8 cellular contexts compared by ENCODE assay signal in genomic region chr15:40308844-40309189, GRCh38. TPM values are rescaled to one million over a fixed set of nuclear protein-coding genes. Genes with fewer than 3 reads are reported as not detected.
A peak's percentile ranks its signal among the peaks of the same experiment; 100 is the strongest.
DNase-seq lines count a peak whose midpoint lies in the region; ATAC-seq and TF ChIP-seq lines count a peak whose summit lies in the region.

No MANE protein-coding gene starts in this region.

- H3K36me3 Mint-ChIP-seq in activated T-cell treated with anti-CD3 and anti-CD28 coated beads, Interleukin-2, amount 50 U/mL, for 24 hours (ENCODE audit: low read depth), result peaks cover 27% of the 10 kb centered on the region

- H3K27ac Mint-ChIP-seq in activated T-cell treated with anti-CD3 and anti-CD28 coated beads, Interleukin-2, amount 50 U/mL, for 24 hours, result peak overlapping the region; percentile 96

- 70 to 74% (median 73%) methylated on average over 4 to 7 of the region's 7 CpGs for WGBS in heart left ventricle, 4 donors

- no peak for TF ChIP-seq POLR2A in heart left ventricle (IDR thresholded peaks at IDR 0.05)

- H3K27me3 ChIP-seq in heart left ventricle, result peaks cover 0 to 6% (median 0%) of the 10 kb centered on the region in 9 donors
- no peaks in the 10 kb centered on the region for H3K27me3 ChIP-seq in thoracic aorta (replicated peaks; ENCODE audit: insufficient read depth)

- H3K4me1 Mint-ChIP-seq in activated T-cell treated with anti-CD3 and anti-CD28 coated beads, Interleukin-2, amount 50 U/mL, for 24 hours (ENCODE audit: low read depth), result peaks cover 52% of the 10 kb centered on the region

- H3K27ac ChIP-seq in SK-N-MC, result peak overlapping the region; percentile 83
- H3K27ac ChIP-seq in heart left ventricle, result peak overlapping the region in 4 of 12 donors; percentile 54 to 95 (median 66)
- no peak overlapping the region for H3K27ac ChIP-seq in thoracic aorta

- H3K27me3 Mint-ChIP-seq in activated T-cell treated with anti-CD3 and anti-CD28 coated beads, Interleukin-2, amount 50 U/mL, for 24 hours, result no peaks in the 10 kb centered on the region

- peak overlapping the region; percentile 96 for H3K4me3 Mint-ChIP-seq in activated T-cell treated with anti-CD3 and anti-CD28 coated beads, Interleukin-2, amount 50 U/mL, for 24 hours

- H3K4me3 ChIP-seq in SK-N-MC (peak overlapping the region; percentile 81), heart left ventricle (peak overlapping the region in 5 of 12 donors; percentile 2 to 65 (median 36)), thoracic aorta (peak overlapping the region; percentile 62)

- no peak for TF ChIP-seq CTCF in heart left ventricle (IDR thresholded peaks at IDR 0.05)
- TF ChIP-seq CTCF in thoracic aorta (IDR thresholded peaks at IDR 0.05), result no peak

- no peak for DNase-seq in activated T-cell treated with anti-CD3 and anti-CD28 coated beads, Interleukin-2, amount 50 U/mL, for 24 hours
- DNase-seq in activated T-cell treated with anti-CD3 and anti-CD28 coated beads for 4 hours, result no peak
- DNase-seq in SK-N-MC (ENCODE audit: low read depth, low spot score), result no peak
- DNase-seq in heart left ventricle, result peak in 3 of 5 donors; percentile 35 to 72 (median 55)
- no peak for DNase-seq in thoracic aorta (ENCODE audit: low spot score)
- DNase-seq in SK-N-DZ (ENCODE audit: low spot score), result no peak
- no peak for DNase-seq in NCI-H1105 treated with DMSO at 0.1 percent for 48 hours (lab: John Stamatoyannopoulos, UW)
- DNase-seq in NAMALWA (ENCODE audit: low spot score), result no peak

- peaks cover 0 to 31% (median 2%) of the 10 kb centered on the region in 12 donors for H3K4me1 ChIP-seq in heart left ventricle
- H3K4me1 ChIP-seq in thoracic aorta (ENCODE audit: control insufficient read depth in 1 of 2, low read depth in 2 of 2), result peaks cover 0 to 2% of the 10 kb centered on the region in 2 donors

- H3K9me3 Mint-ChIP-seq in activated T-cell treated with anti-CD3 and anti-CD28 coated beads, Interleukin-2, amount 50 U/mL, for 24 hours, result no peaks in the 10 kb centered on the region

- intact Hi-C loops in heart left ventricle (cut with DNase I), result loop anchor here in 2 of 10 donors (1.0 to 2.0 kb wide), 2 partner anchors 30 kb away; no protein-coding TSS in a partner anchor

- peak in 3 of 4 donors; percentile 39 to 56 (median 44) for ATAC-seq in heart left ventricle
- no peak for ATAC-seq in thoracic aorta (ENCODE audit: insufficient number of reproducible peaks, low FRiP score, low read depth)

- no peak overlapping the region for H3K9ac ChIP-seq in SK-N-MC (ENCODE audit: insufficient read length)

- H3K36me3 ChIP-seq in SK-N-MC (ENCODE audit: insufficient read depth, low read length), result peaks cover 4% of the 10 kb centered on the region; the same call in 1 of the 2 replicates
- peaks cover 0 to 2% (median 0%) of the 10 kb centered on the region in 9 donors for H3K36me3 ChIP-seq in heart left ventricle
- H3K36me3 ChIP-seq in thoracic aorta, result no peaks in the 10 kb centered on the region

- H3K9me3 ChIP-seq in SK-N-MC (ENCODE audit: low read depth, low read length), result no peaks in the 10 kb centered on the region
- no peaks in the 10 kb centered on the region for H3K9me3 ChIP-seq in heart left ventricle
- no peaks in the 10 kb centered on the region for H3K9me3 ChIP-seq in thoracic aorta

RNA-seq across cellular contexts. Expression of gene PLCB2, which starts 1.1 kb away (rescaled TPM):
- total RNA-seq in heart left ventricle, result 10 to 100 TPM in 2 of 9 donors, 1 to 10 TPM in 7; 1.6 to 46.2 (median 4.8) TPM
- polyA plus RNA-seq in heart left ventricle, result 1 to 10 TPM; 3.5 to 7.7 TPM
- 10 to 100 TPM; 17.7 to 32.4 TPM for total RNA-seq in thoracic aorta
- polyA plus RNA-seq in SK-N-DZ (2014; cell fraction: cytosol; rRNA removed), result 12.5 and 12.6 TPM in 2 replicates
- 71.1 and 88.9 TPM in 2 replicates for polyA plus RNA-seq in SK-N-DZ (2014; cell fraction: nucleus; rRNA removed)

RNA-seq across cellular contexts. Expression of gene INAFM2, which starts 14.7 kb away (rescaled TPM):
- total RNA-seq in heart left ventricle (10 to 100 TPM; 28.6 to 92.7 (median 40.1) TPM), thoracic aorta (10 to 100 TPM; 63.8 to 79.2 TPM)
- polyA plus RNA-seq in heart left ventricle, result 10 to 100 TPM; 27.9 to 34.8 TPM
- polyA plus RNA-seq in SK-N-DZ (2014; cell fraction: cytosol; rRNA removed), result 13.1 and 14.5 TPM in 2 replicates
- 9.4 and 9.9 TPM in 2 replicates for polyA plus RNA-seq in SK-N-DZ (2014; cell fraction: nucleus; rRNA removed)

RNA-seq across cellular contexts. Expression of gene ANKRD63, which starts 26.0 kb away (rescaled TPM):
- total RNA-seq in heart left ventricle (under 1 TPM in 5 of 9 donors, not detected in 4; 0.27 to 0.57 (median 0.45) TPM), thoracic aorta (not detected)
- polyA plus RNA-seq in heart left ventricle, result not detected
- polyA plus RNA-seq in SK-N-DZ (2014; cell fraction: cytosol; rRNA removed), result not detected in 2 replicates
- 2.1 TPM in 1 of 2 replicates, not detected in the other for polyA plus RNA-seq in SK-N-DZ (2014; cell fraction: nucleus; rRNA removed)

RNA-seq across cellular contexts. Expression of gene CCDC9B, which starts 31.9 kb away (rescaled TPM):
- total RNA-seq in heart left ventricle (100 to 1,000 TPM in 7 of 9 donors, 10 to 100 TPM in 2; 54.1 to 165 (median 119) TPM), thoracic aorta (10 to 100 TPM; 30.1 to 57.1 TPM)
- polyA plus RNA-seq in heart left ventricle, result 100 to 1,000 TPM in 1 of 2 donors, 10 to 100 TPM in 1; 38.0 to 121 TPM
- polyA plus RNA-seq in SK-N-DZ (2014; cell fraction: cytosol; rRNA removed), result 0.39 and 2.8 TPM in 2 replicates
- 4.7 and 9.8 TPM in 2 replicates for polyA plus RNA-seq in SK-N-DZ (2014; cell fraction: nucleus; rRNA removed)

RNA-seq across cellular contexts. Expression of gene PHGR1, which starts 42.0 kb away (rescaled TPM):
- total RNA-seq in heart left ventricle, result not detected
- polyA plus RNA-seq in heart left ventricle, result 1 to 10 TPM in 1 of 2 donors, under 1 TPM in 1; 0.71 to 1.4 TPM
- not detected for total RNA-seq in thoracic aorta
- not detected in 2 replicates for polyA plus RNA-seq in SK-N-DZ (2014; cell fraction: cytosol; rRNA removed)
- not detected in 2 replicates for polyA plus RNA-seq in SK-N-DZ (2014; cell fraction: nucleus; rRNA removed)

Comparison
In these comparisons a context has a peak if more than half of its experiments do, and no peak if none do; other contexts are left out.
1. DNase-seq: peak in heart left ventricle (3 of 5); none in activated T-cell treated with anti-CD3 and anti-CD28 coated beads, Interleukin-2, amount 50 U/mL, for 24 hours (single experiment), activated T-cell treated with anti-CD3 and anti-CD28 coated beads for 4 hours (single experiment), SK-N-MC (single experiment), thoracic aorta (single experiment), SK-N-DZ (single experiment), NCI-H1105 treated with DMSO at 0.1 percent for 48 hours (single experiment) and NAMALWA (single experiment).